Comparison of ENCODE assay signal across 35 cellular contexts in the genomic region with DNA sequence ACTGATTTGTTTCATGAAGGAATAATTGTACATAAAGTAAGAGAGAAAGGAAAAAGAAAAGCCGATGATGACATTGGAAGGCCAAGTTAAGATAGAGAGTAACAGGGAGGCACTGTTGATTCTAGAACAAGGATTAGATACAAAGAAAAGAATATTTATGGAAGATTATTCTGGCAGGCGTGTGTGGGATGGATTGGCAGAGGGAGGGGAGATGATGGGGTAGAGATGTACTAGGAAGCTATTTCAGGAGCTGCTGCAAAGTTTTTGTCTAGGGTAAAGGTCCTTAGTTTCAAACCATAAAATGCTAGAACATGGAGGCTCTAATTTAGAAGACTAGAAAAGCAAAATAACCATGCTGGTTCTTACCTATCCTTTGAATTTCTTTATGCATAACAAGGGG.
"Had no signal": no experiment of that assay in that cellular context is flagged by ENCODE, and none has a peak within 500 bp of the region (broad histone marks: within the 10 kb centered on the region; RNA-seq: fewer than 3 reads in every experiment).

No MANE protein-coding gene starts in this region.

- DNase-seq: Karpas-422, Kasumi-1, KG1, MM.1S, MV-4-11, NCI-H1048, NCI-H1092, NCI-H1092 treated with DMSO at 0.1 percent for 48 hours, NCI-H1105, NCI-H1105 treated with DMSO at 0.1 percent for 48 hours, NCI-H1417, NCI-H1417 treated with DMSO at 0.1 percent for 48 hours, NCI-H1436, NCI-H1436 treated with DMSO at 0.1 percent for 48 hours, NCI-H146, NCI-H1694, NCI-H1694 treated with DMSO at 0.1 percent for 48 hours, NCI-H187, NCI-H187 treated with DMSO at 0.1 percent for 48 hours, NCI-H1930, NCI-H2029, NCI-H2029 treated with DMSO at 0.1 percent for 48 hours, NCI-H2081, NCI-H2081 treated with DMSO at 0.1 percent for 48 hours, NCI-H2107, NCI-H2171, NCI-H2171 treated with DMSO at 0.1 percent for 48 hours, NCI-H2227 treated with DMSO at 0.1 percent for 48 hours, NCI-H226, NCI-H345, NCI-H446, NCI-H446 treated with DMSO at 0.1 percent for 48 hours, NCI-H510A, NCI-H510A treated with DMSO at 0.1 percent for 48 hours had no signal

- H3K9ac ChIP-seq: KMS-11 had no signal

- H3K4me2 ChIP-seq: KMS-11 had no signal

- H3K27ac ChIP-seq: KMS-11 had no signal
